1 cellular context compared by ENCODE assay signal in genomic region chr2:218217366-218218309, GRCh38.
A peak's percentile ranks its signal among the peaks of the same experiment; 100 is the strongest.
TF ChIP-seq lines count a peak whose summit lies in the region.

No MANE protein-coding gene starts in this region.

TF ChIP-seq in HepG2, 621 proteins besides CTCF, POLR2A, EP300 and RAD21 (continued from another document and continues in another):
- TF ChIP-seq PRDM15 (CRISPR knock-in tag; IDR thresholded peaks at IDR 0.05) (no peak), SALL1 (CRISPR knock-in tag; IDR thresholded peaks at IDR 0.05) (no peak), XRCC5 (optimal IDR thresholded peaks at IDR 0.05; ENCODE audit: low read length) (peak; percentile 24), KAT7 (CRISPR knock-in tag; IDR thresholded peaks at IDR 0.05; ENCODE audit: borderline replicate concordance) (peak; percentile 50; the same call in 1 of the 2 replicates), RARA (CRISPR knock-in tag; IDR thresholded peaks at IDR 0.05) (no peak), ZMAT3 (CRISPR knock-in tag; conservative IDR thresholded peaks at IDR 0.05) (no peak), ZNF770 (CRISPR knock-in tag; IDR thresholded peaks at IDR 0.05) (0 out of 2 replicates have a peak, but pooled peaks have one; percentile 14), SMAD3 (CRISPR knock-in tag; IDR thresholded peaks at IDR 0.05) (0 out of 2 replicates have a peak, but pooled peaks have one; percentile 3), HNRNPL (IDR thresholded peaks at IDR 0.05; ENCODE audit: low read depth, low read length) (0 out of 2 replicates have a peak, but pooled peaks have one; percentile 60), PAXIP1 (CRISPR knock-in tag; conservative IDR thresholded peaks at IDR 0.05) (no peak), ZSCAN25 (CRISPR knock-in tag; IDR thresholded peaks at IDR 0.05) (peak; percentile 64), ZHX1 (CRISPR knock-in tag; IDR thresholded peaks at IDR 0.05; ENCODE audit: low read depth) (no peak), ZNF605 (CRISPR knock-in tag; IDR thresholded peaks at IDR 0.05) (peak; percentile 69; the same call in 1 of the 2 replicates), ZFP90 (CRISPR knock-in tag; IDR thresholded peaks at IDR 0.05; ENCODE audit: borderline replicate concordance) (no peak), TIGD3 (CRISPR knock-in tag; IDR thresholded peaks at IDR 0.05; ENCODE audit: borderline replicate concordance) (peak; percentile 48; the same call in 1 of the 2 replicates), ZNF329 (CRISPR knock-in tag; IDR thresholded peaks at IDR 0.05; ENCODE audit: low read depth) (0 out of 2 replicates have a peak, but pooled peaks have one; percentile 15), ZNF883 (CRISPR knock-in tag; IDR thresholded peaks at IDR 0.05; ENCODE audit: not compliant biosample characterization) (no peak), SYNCRIP (IDR thresholded peaks at IDR 0.05; ENCODE audit: insufficient read depth, low read depth, low read length) (no peak), TFDP2 (CRISPR knock-in tag; IDR thresholded peaks at IDR 0.05) (0 out of 2 replicates have a peak, but pooled peaks have one; percentile 14), SUZ12 (IDR thresholded peaks at IDR 0.05; ENCODE audit: low read depth, low read length) (no peak), ZNF737 (CRISPR knock-in tag; IDR thresholded peaks at IDR 0.05; ENCODE audit: borderline replicate concordance) (no peak), KLF13 (CRISPR knock-in tag; IDR thresholded peaks at IDR 0.05) (peak; percentile 80; the same call in 1 of the 2 replicates), ZNF713 (CRISPR knock-in tag; IDR thresholded peaks at IDR 0.05) (0 out of 2 replicates have a peak, but pooled peaks have one; percentile 32), ZNF839 (CRISPR knock-in tag; IDR thresholded peaks at IDR 0.05; ENCODE audit: borderline replicate concordance) (no peak), SP4 (CRISPR knock-in tag; IDR thresholded peaks at IDR 0.05) (peak; percentile 33; the same call in 1 of the 2 replicates), FOXK1 (CRISPR knock-in tag; IDR thresholded peaks at IDR 0.05; ENCODE audit: borderline replicate concordance, low read depth) (no peak), ARID4A (CRISPR knock-in tag; IDR thresholded peaks at IDR 0.05; ENCODE audit: borderline replicate concordance) (peak; percentile 69), USF2 (IDR thresholded peaks at IDR 0.05; ENCODE audit: low read depth, low read length) (no peak), USF2 (CRISPR knock-in tag; IDR thresholded peaks at IDR 0.05; ENCODE audit: borderline replicate concordance) (no peak), SNAI1 (CRISPR knock-in tag; IDR thresholded peaks at IDR 0.05; ENCODE audit: borderline replicate concordance) (no peak), HOXD1 (CRISPR knock-in tag; IDR thresholded peaks at IDR 0.05) (0 out of 2 replicates have a peak, but pooled peaks have one; percentile 23), AKAP8 (CRISPR knock-in tag; IDR thresholded peaks at IDR 0.05) (no peak), ELF3 (CRISPR knock-in tag; IDR thresholded peaks at IDR 0.05) (peak; percentile 36; the same call in 1 of the 2 replicates), ZNF274 (CRISPR knock-in tag; IDR thresholded peaks at IDR 0.05) (peak; percentile 49), ZNF468 (CRISPR knock-in tag; IDR thresholded peaks at IDR 0.05) (peak; percentile 50; the same call in 1 of the 2 replicates), ATF5 (CRISPR knock-in tag; IDR thresholded peaks at IDR 0.05; ENCODE audit: low read depth) (no peak)
